ENCODE assay signal across 8 cellular contexts in genomic region chr7:44307301-44307900, GRCh38. TPM values are rescaled to one million over a fixed set of nuclear protein-coding genes. Genes with fewer than 3 reads are reported as not detected.
DNase-seq lines count a peak whose midpoint lies in the region; TF ChIP-seq lines count a peak whose summit lies in the region.

No MANE protein-coding gene starts in this region.

- peaks cover 9% of the 10 kb centered on the region for H3K27me3 ChIP-seq in MM.1S (replicated peaks; ENCODE audit: insufficient read depth, low read length)
- H3K27me3 ChIP-seq in thyroid gland = no peaks in the 10 kb centered on the region

- no peak overlapping the region for H3K9ac ChIP-seq in MM.1S (ENCODE audit: low read length)

- no peak overlapping the region for H3K4me3 ChIP-seq in MM.1S (ENCODE audit: low read length)
- no peak overlapping the region for H3K4me3 ChIP-seq in thyroid gland (replicated peaks in 1 of 3)

- H3F3A ChIP-seq in MM.1S (ENCODE audit: insufficient read depth, low read length) = no peaks in the 10 kb centered on the region

- WGBS in thyroid gland, 2 donors = 61 to 63% methylated on average over 7 of the region's 7 CpGs

- no peaks in the 10 kb centered on the region for H3K79me2 ChIP-seq in MM.1S (ENCODE audit: low read length)

- TF ChIP-seq POLR2A in thyroid gland (IDR thresholded peaks at IDR 0.05) = no peak

- H3K27ac ChIP-seq in MM.1S (ENCODE audit: low read length) (no peak overlapping the region), VCaP (no peak overlapping the region), thyroid gland (peak overlapping the region; percentile 83 to 90 (median 84))

- no peak overlapping the region for H2AFZ ChIP-seq in MM.1S (ENCODE audit: low read length)

- H3K4me1 ChIP-seq in MM.1S (ENCODE audit: low read length) = peaks cover 8% of the 10 kb centered on the region
- peaks cover 37 to 43% of the 10 kb centered on the region in 2 donors for H3K4me1 ChIP-seq in thyroid gland

- no peaks in the 10 kb centered on the region for H3K9me2 ChIP-seq in MM.1S (replicated peaks; ENCODE audit: insufficient read depth, low read length)

- H3K4me2 ChIP-seq in MM.1S (ENCODE audit: low read depth, low read length) = no peak overlapping the region

- H3K9me3 ChIP-seq in MM.1S (replicated peaks; ENCODE audit: insufficient read depth, low read length) (no peaks in the 10 kb centered on the region), thyroid gland (no peaks in the 10 kb centered on the region)

- H3K36me3 ChIP-seq in MM.1S (replicated peaks; ENCODE audit: insufficient read depth, low read length) = no peaks in the 10 kb centered on the region
- no peaks in the 10 kb centered on the region for H3K36me3 ChIP-seq in thyroid gland

- intact Hi-C loops in cardiac septum (cut with DNase I) = loop anchor here (1.0 to 2.0 kb wide), 2 partner anchors 49 to 67 kb away; no protein-coding TSS in a partner anchor
- intact Hi-C loops in thyroid gland (cut with DNase I) = no loop called here

- TF ChIP-seq CTCF in MM.1S (IDR thresholded peaks at IDR 0.05; ENCODE audit: low read length) = peak; percentile 36
- TF ChIP-seq CTCF in VCaP (conservative IDR thresholded peaks at IDR 0.05) = peak; percentile 72
- peak in 4 of 6 experiments; percentile 26 to 49 (median 40) for TF ChIP-seq CTCF in thyroid gland (IDR thresholded peaks at IDR 0.05)

- no peaks in the 10 kb centered on the region for H4K20me1 ChIP-seq in MM.1S (ENCODE audit: insufficient read depth, low read length)

- DNase-seq in SKM-1 (lab: John Stamatoyannopoulos, UW; ENCODE audit: unreplicated experiment) (peak; percentile 3), SKM-1 treated with dmso at 0.1 percent for 144 hours (lab: John Stamatoyannopoulos, UW; ENCODE audit: unreplicated experiment) (no peak), MM.1S (no peak), cardiac septum (ENCODE audit: low spot score) (peak; percentile 82), thyroid gland (peak; percentile 94 to 96), middle frontal gyrus (ENCODE audit: extremely low spot score, low spot score) (no peak), globus pallidus (ENCODE audit: low spot score) (no peak)

RNA-seq across cellular contexts. Expression of gene CAMK2B, which starts 18.0 kb away (rescaled TPM):
- total RNA-seq in cardiac septum (149 TPM), thyroid gland (10 to 100 TPM in 3 of 4 donors, 1 to 10 TPM in 1; 7.0 to 19.3 (median 18.5) TPM)

Comparison
In these comparisons a context has a peak if more than half of its experiments do, and no peak if none do; other contexts are left out.
1. DNase-seq: peak in SKM-1 (single experiment), cardiac septum (single experiment) and thyroid gland (2 of 2); none in SKM-1 treated with dmso at 0.1 percent for 144 hours (single experiment), MM.1S (single experiment), middle frontal gyrus (single experiment) and globus pallidus (single experiment).
2. H3K27ac ChIP-seq: peak in thyroid gland (3 of 3); none in MM.1S (single experiment) and VCaP (single experiment).
3. Peak in every context shown above with its lines, with median percentiles within 50 percentile points of each other: CTCF ChIP-seq.